Comparison of ENCODE assay signal across 18 cellular contexts in genomic region chr12:102172436-102172835, GRCh38. TPM values are rescaled to one million over a fixed set of nuclear protein-coding genes. Genes with fewer than 3 reads are reported as not detected.
DNase-seq lines count a peak whose midpoint lies in the region; ATAC-seq and TF ChIP-seq lines count a peak whose summit lies in the region.
"Had no signal": no experiment of that assay in that cellular context is flagged by ENCODE, and none has a peak within 500 bp of the region (broad histone marks: within the 10 kb centered on the region; RNA-seq: fewer than 3 reads in every experiment).

No MANE protein-coding gene starts in this region.

- peaks cover 9% of the 10 kb centered on the region for H3K4me1 Mint-ChIP-seq in activated CD8-positive, alpha-beta T cell treated with anti-CD3 and anti-CD28 coated beads for 36 hours (ENCODE audit: low read depth)
- H3K4me1 Mint-ChIP-seq: WTC11 had no signal

- H3K27me3 Mint-ChIP-seq in activated CD8-positive, alpha-beta T cell treated with anti-CD3 and anti-CD28 coated beads for 36 hours, result no peaks in the 10 kb centered on the region
- H3K27me3 Mint-ChIP-seq: stimulated activated naive B cell treated with anti-CD40 and anti-IgM and Interleukin-4, amounts not matched to agents 10 μg/mL and 1 μg/mL and 100 μg/mL, for 72 hours had no signal

- H3K27ac Mint-ChIP-seq in activated CD8-positive, alpha-beta T cell treated with anti-CD3 and anti-CD28 coated beads for 36 hours, result no peak overlapping the region
- H3K27ac Mint-ChIP-seq: stimulated activated naive B cell treated with anti-CD40 and anti-IgM and Interleukin-4, amounts not matched to agents 10 μg/mL and 1 μg/mL and 100 μg/mL, for 72 hours had no signal

- H4K20me1 ChIP-seq in fibroblast of lung (ENCODE audit: control insufficient read depth, extremely low read depth, insufficient read depth, low read length), result no peaks in the 10 kb centered on the region
- H4K20me1 ChIP-seq in osteoblast (ENCODE audit: insufficient read depth, low read length), result no peaks in the 10 kb centered on the region

- no peak overlapping the region for H3K9ac ChIP-seq in fibroblast of lung (ENCODE audit: insufficient read depth, low read length)

- H2AFZ ChIP-seq in fibroblast of lung (ENCODE audit: low read length) (no peak overlapping the region), osteoblast (ENCODE audit: low read length) (peak overlapping the region; percentile 10)

- POLR2A ChIA-PET in activated CD8-positive, alpha-beta T cell treated with anti-CD3 and anti-CD28 coated beads for 36 hours (lab: Charles Lee), result no interaction called here

- H3K9me3 Mint-ChIP-seq in activated CD8-positive, alpha-beta T cell treated with anti-CD3 and anti-CD28 coated beads for 36 hours, result no peaks in the 10 kb centered on the region
- H3K9me3 Mint-ChIP-seq: stimulated activated naive B cell treated with anti-CD40 and anti-IgM and Interleukin-4, amounts not matched to agents 10 μg/mL and 1 μg/mL and 100 μg/mL, for 72 hours; WTC11 had no signal

- intact Hi-C loops in dorsolateral prefrontal cortex (cut with DNase I), result no loop called here
- intact Hi-C loops in activated CD8-positive, alpha-beta T cell treated with anti-CD3 and anti-CD28 coated beads for 36 hours (cut with micrococcal nuclease), result loop anchor here (10.0 kb wide), 1 partner anchor 312 kb away; the partner anchor contains the start of gene IGF1

- no peaks in the 10 kb centered on the region for H3K9me3 ChIP-seq in MG63
- no peaks in the 10 kb centered on the region for H3K9me3 ChIP-seq in fibroblast of lung (ENCODE audit: control insufficient read depth, insufficient read depth, low read depth, low read length)
- H3K9me3 ChIP-seq in osteoblast (ENCODE audit: low read depth, low read length), result no peaks in the 10 kb centered on the region
- H3K9me3 ChIP-seq: heart left ventricle had no signal

- CTCF ChIA-PET in activated CD8-positive, alpha-beta T cell treated with anti-CD3 and anti-CD28 coated beads for 36 hours (lab: Charles Lee), result no interaction called here

- H3K4me1 ChIP-seq in fibroblast of lung (ENCODE audit: control insufficient read depth, extremely low read depth, insufficient read depth, low read length) (no peaks in the 10 kb centered on the region), osteoblast (ENCODE audit: insufficient read depth, low read length) (peaks cover 15% of the 10 kb centered on the region)

- peaks cover 5% of the 10 kb centered on the region for H3K36me3 Mint-ChIP-seq in activated CD8-positive, alpha-beta T cell treated with anti-CD3 and anti-CD28 coated beads for 36 hours (ENCODE audit: low read depth)

- no peak overlapping the region for H3K4me3 Mint-ChIP-seq in activated CD8-positive, alpha-beta T cell treated with anti-CD3 and anti-CD28 coated beads for 36 hours
- H3K4me3 Mint-ChIP-seq: stimulated activated naive B cell treated with anti-CD40 and anti-IgM and Interleukin-4, amounts not matched to agents 10 μg/mL and 1 μg/mL and 100 μg/mL, for 72 hours; WTC11 had no signal

- no peak overlapping the region for H3K4me3 ChIP-seq in AG10803 (ENCODE audit: low read length)
- H3K4me3 ChIP-seq in MG63, result no peak overlapping the region
- no peak overlapping the region for H3K4me3 ChIP-seq in fibroblast of lung (replicated peaks in 1 of 4; ENCODE audit: control extremely low read depth in 1 of 4, insufficient read depth in 1 of 4, low read depth in 3 of 4, low read length in 4 of 4)
- no peak overlapping the region for H3K4me3 ChIP-seq in osteoblast (ENCODE audit: insufficient read depth, low read length)
- H3K4me3 ChIP-seq in dorsolateral prefrontal cortex, result no peak overlapping the region
- H3K4me3 ChIP-seq: cardiac muscle cell, heart left ventricle had no signal

- H3K4me2 ChIP-seq in fibroblast of lung (ENCODE audit: extremely low read depth, insufficient read depth, low read length) (no peak overlapping the region), osteoblast (ENCODE audit: insufficient read depth, low read length) (peak overlapping the region; percentile 36)

- H3K36me3 ChIP-seq in MG63 (peaks cover 2% of the 10 kb centered on the region; the same call in 1 of the 2 replicates), fibroblast of lung (ENCODE audit: control insufficient read depth, insufficient read depth, low read length) (no peaks in the 10 kb centered on the region), osteoblast (ENCODE audit: insufficient read depth, low read length) (no peaks in the 10 kb centered on the region)
- H3K36me3 ChIP-seq: cardiac muscle cell, heart left ventricle had no signal

- TF ChIP-seq CTCF in AG10803 (conservative IDR thresholded peaks at IDR 0.05; ENCODE audit: low read length), result no peak
- TF ChIP-seq CTCF in fibroblast of lung (conservative IDR thresholded peaks at IDR 0.05 in 1 of 2, IDR thresholded peaks at IDR 0.05 in 1 of 2; ENCODE audit: low read depth in 1 of 2, low read length in 2 of 2), result no peak
- no peak for TF ChIP-seq CTCF in osteoblast (IDR thresholded peaks at IDR 0.05; ENCODE audit: extremely low read depth, low read depth, low read length)
- TF ChIP-seq CTCF in dorsolateral prefrontal cortex (IDR thresholded peaks at IDR 0.05 in 54 of 56, conservative IDR thresholded peaks at IDR 0.05 in 2 of 56; ENCODE audit: low read depth in 1 of 56, partially characterized antibody in 56 of 56), result no peak
- no peak for TF ChIP-seq CTCF in activated CD8-positive, alpha-beta T cell treated with anti-CD3 and anti-CD28 coated beads for 36 hours (IDR thresholded peaks at IDR 0.05)

- ATAC-seq in GM19452 (IDR thresholded peaks at IDR 0.05; ENCODE audit: unreplicated experiment), result no peak
- ATAC-seq in activated CD8-positive, alpha-beta T cell treated with anti-CD3 and anti-CD28 coated beads for 36 hours, result no peak
- ATAC-seq in HG03139 (IDR thresholded peaks at IDR 0.05; ENCODE audit: unreplicated experiment), result no peak
- ATAC-seq: stimulated activated naive B cell treated with anti-CD40 and anti-IgM and Interleukin-4, amounts not matched to agents 10 μg/mL and 1 μg/mL and 100 μg/mL, for 72 hours; WTC11 had no signal

- H3K27ac ChIP-seq in fibroblast of lung (ENCODE audit: insufficient read depth, low read length) (peak overlapping the region; percentile 49), osteoblast (ENCODE audit: low read depth, low read length) (peak overlapping the region; percentile 55), dorsolateral prefrontal cortex (no peak overlapping the region)
- H3K27ac ChIP-seq: cardiac muscle cell, heart left ventricle had no signal

- DNase-seq in AG10803 (ENCODE audit: low read depth) (peak; percentile 79), MG63 (peak; percentile 22), fibroblast of lung (ENCODE audit: low read depth in 2 of 2) (peak; percentile 59 to 86), osteoblast (ENCODE audit: insufficient read length, low spot score, missing footprints) (no peak), dorsolateral prefrontal cortex (no peak)
- DNase-seq in activated CD8-positive, alpha-beta T cell treated with anti-CD3 and anti-CD28 coated beads for 36 hours, result no peak
- DNase-seq: activated gamma-delta T cell treated with Interleukin-2 at 50 U/mL for 16 hours; C1 segment of cervical spinal cord; heart left ventricle; kidney glomerular epithelial cell; stimulated activated naive B cell treated with anti-CD40 and anti-IgM and Interleukin-4, amounts not matched to agents 10 μg/mL and 1 μg/mL and 100 μg/mL, for 72 hours; T-helper 1 cell had no signal

- H3K27me3 ChIP-seq in MG63, result no peaks in the 10 kb centered on the region
- no peaks in the 10 kb centered on the region for H3K27me3 ChIP-seq in fibroblast of lung (ENCODE audit: control insufficient read depth, insufficient read depth, low read length)
- no peaks in the 10 kb centered on the region for H3K27me3 ChIP-seq in osteoblast (ENCODE audit: insufficient read depth, low read length)
- no peaks in the 10 kb centered on the region for H3K27me3 ChIP-seq in dorsolateral prefrontal cortex
- H3K27me3 ChIP-seq: cardiac muscle cell, heart left ventricle had no signal

- no peaks in the 10 kb centered on the region for H3K79me2 ChIP-seq in fibroblast of lung (ENCODE audit: control insufficient read depth, insufficient read depth, low read length)
- H3K79me2 ChIP-seq in osteoblast (ENCODE audit: insufficient read depth, low read length), result no peaks in the 10 kb centered on the region

RNA-seq across cellular contexts. Expression of gene PMCH, which starts 25.2 kb away (rescaled TPM):
- total RNA-seq in MG63 (2014; rRNA removed; shearing (Covaris generic); ENCODE audit: low replicate concordance), result not detected in 2 replicates
- total RNA-seq in fibroblast of lung (not detected in 2 replicates), osteoblast (not detected in 2 replicates), dorsolateral prefrontal cortex (not detected)
- polyA plus RNA-seq in fibroblast of lung, result not detected in 2 replicates
- polyA plus RNA-seq in fibroblast of lung (2012), result not detected in 2 replicates
- not detected in 2 replicates for polyA minus RNA-seq in fibroblast of lung (ENCODE audit: low replicate concordance)
- not detected for total RNA-seq in activated CD8-positive, alpha-beta T cell treated with anti-CD3 and anti-CD28 coated beads for 36 hours
- total RNA-seq: cardiac muscle cell, heart left ventricle, RPMI7951, urinary bladder, WTC11 had no signal
- polyA plus RNA-seq: cardiac muscle cell, heart left ventricle, urinary bladder had no signal

RNA-seq across cellular contexts. Expression of gene PARPBP, which starts 52.5 kb away (rescaled TPM):
- total RNA-seq in MG63 (2014; rRNA removed; shearing (Covaris generic); ENCODE audit: low replicate concordance), result 19.2 and 37.6 TPM in 2 replicates
- total RNA-seq in fibroblast of lung, result 3.6 and 9.4 TPM in 2 replicates
- 5.7 and 11.7 TPM in 2 replicates for polyA plus RNA-seq in fibroblast of lung
- 3.3 and 7.0 TPM in 2 replicates for polyA plus RNA-seq in fibroblast of lung (2012)
- 1.4 and 1.6 TPM in 2 replicates for polyA minus RNA-seq in fibroblast of lung (ENCODE audit: low replicate concordance)
- total RNA-seq in osteoblast, result 5.8 and 6.5 TPM in 2 replicates
- total RNA-seq in dorsolateral prefrontal cortex, result 1 to 10 TPM in 109 of 120 experiments, under 1 TPM in 11; 0.42 to 4.3 (median 2.1) TPM
- 10 to 100 TPM; 26.1 to 26.2 TPM for total RNA-seq in activated CD8-positive, alpha-beta T cell treated with anti-CD3 and anti-CD28 coated beads for 36 hours

RNA-seq across cellular contexts. Expression of gene NUP37, which starts 52.5 kb away (rescaled TPM):
- 77.9 and 187 TPM in 2 replicates for total RNA-seq in MG63 (2014; rRNA removed; shearing (Covaris generic); ENCODE audit: low replicate concordance)
- total RNA-seq in fibroblast of lung (30.3 and 38.3 TPM in 2 replicates), osteoblast (24.6 and 25.3 TPM in 2 replicates), dorsolateral prefrontal cortex (10 to 100 TPM in 20 of 120 experiments, 1 to 10 TPM in 100; 3.9 to 14.1 (median 7.9) TPM)
- polyA plus RNA-seq in fibroblast of lung, result 61.9 and 81.0 TPM in 2 replicates
- 32.0 and 42.3 TPM in 2 replicates for polyA plus RNA-seq in fibroblast of lung (2012)
- polyA minus RNA-seq in fibroblast of lung (ENCODE audit: low replicate concordance), result 2.8 TPM in 1 of 2 replicates, not detected in the other
- 100 to 1,000 TPM in 1 of 2 experiments, 10 to 100 TPM in 1; 99.1 to 104 TPM for total RNA-seq in activated CD8-positive, alpha-beta T cell treated with anti-CD3 and anti-CD28 coated beads for 36 hours

Comparison
In these comparisons a context has a peak if more than half of its experiments do, and no peak if none do; other contexts are left out.
1. DNase-seq: peak in AG10803 (single experiment), MG63 (single experiment) and fibroblast of lung (2 of 2); none in osteoblast (single experiment), dorsolateral prefrontal cortex (0 of 10) and activated CD8-positive, alpha-beta T cell treated with anti-CD3 and anti-CD28 coated beads for 36 hours (single experiment).
2. H3K27ac ChIP-seq: peak in fibroblast of lung (single experiment) and osteoblast (single experiment); none in dorsolateral prefrontal cortex (0 of 59).